15 cellular contexts compared by ENCODE assay signal in the genomic region with DNA sequence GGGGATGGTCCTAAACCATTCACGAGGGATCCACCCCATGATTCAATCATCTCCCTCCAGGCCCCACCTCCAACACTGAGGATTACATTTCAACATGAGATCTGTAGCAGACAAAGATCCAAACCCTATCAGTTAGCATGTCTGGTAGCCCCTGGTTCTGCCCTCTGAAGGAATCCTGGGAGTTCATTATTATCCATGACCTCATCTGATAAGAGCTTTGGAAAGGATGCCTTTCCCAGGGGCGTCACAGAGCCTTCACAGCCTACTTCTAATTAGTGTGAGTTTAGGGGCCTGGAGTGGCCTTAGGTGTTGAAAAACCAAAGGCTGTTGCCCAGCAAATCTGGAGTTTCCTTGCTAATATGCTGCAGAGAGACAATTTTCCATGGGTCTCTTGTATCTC. TPM values are rescaled to one million over a fixed set of nuclear protein-coding genes. Genes with fewer than 3 reads are reported as not detected.
A peak's percentile ranks its signal among the peaks of the same experiment; 100 is the strongest.
DNase-seq lines count a peak whose midpoint lies in the region; ATAC-seq, FAIRE-seq and TF ChIP-seq lines count a peak whose summit lies in the region.
"Had no signal": no experiment of that assay in that cellular context is flagged by ENCODE, and none has a peak within 500 bp of the region (broad histone marks: within the 10 kb centered on the region; RNA-seq: fewer than 3 reads in every experiment).

No MANE protein-coding gene starts in this region.

- H3K27ac ChIP-seq in K562 (ENCODE audit: extremely low read depth, low read depth, low read length) (no peak overlapping the region), mesodermal cell (ENCODE audit: low read depth, low read length, severe bottlenecking) (peak overlapping the region; percentile 71), sigmoid colon (no peak overlapping the region)

- H3K9me3 ChIP-seq in K562 (replicated peaks; ENCODE audit: control insufficient read depth, insufficient read depth, low read depth, low read length) (no peaks in the 10 kb centered on the region), mesodermal cell (ENCODE audit: control insufficient read depth, low read length) (no peaks in the 10 kb centered on the region), sigmoid colon (no peaks in the 10 kb centered on the region)

- TF ChIP-seq EP300 in K562 (IDR thresholded peaks at IDR 0.05; ENCODE audit: low read length) (no peak), sigmoid colon (IDR thresholded peaks at IDR 0.05) (no peak)

- WGBS in K562 (ENCODE audit: insufficient coverage, low coverage, missing lambda C conversion rate) = 12% methylated on average over 2 of the region's 2 CpGs
- 71 to 83% methylated on average over 1 to 2 of the region's 2 CpGs for WGBS in mesodermal cell (ENCODE audit: insufficient coverage in 2 of 2), 2 experiments
- WGBS in sigmoid colon, 2 donors = 71 to 73% methylated on average over 2 of the region's 2 CpGs

- H3K9me1 ChIP-seq in K562 (ENCODE audit: control insufficient read depth, insufficient read depth, low read length) = no peaks in the 10 kb centered on the region

- H3K4me1 ChIP-seq in K562 (replicated peaks in 1 of 2; ENCODE audit: control insufficient read depth in 2 of 2, insufficient read depth in 2 of 2, low read length in 2 of 2) = peaks cover 0 to 10% of the 10 kb centered on the region in 2 experiments; a peak in 3 of 5 replicates
- H3K4me1 ChIP-seq in mesodermal cell (ENCODE audit: control insufficient read depth, insufficient read depth, low read length, poor library complexity, severe bottlenecking) = peaks cover 5% of the 10 kb centered on the region
- H3K4me1 ChIP-seq in sigmoid colon = no peaks in the 10 kb centered on the region

- TF ChIP-seq CTCF in K562 (IDR thresholded peaks at IDR 0.05 in 2 of 3, conservative IDR thresholded peaks at IDR 0.05 in 1 of 3; ENCODE audit: insufficient read depth in 2 of 3, low read depth in 1 of 3, low read length in 3 of 3) (no peak), sigmoid colon (IDR thresholded peaks at IDR 0.05) (no peak)

- in situ Hi-C loops in K562 (cut with MboI) = no loop called here

- no peaks in the 10 kb centered on the region; the same call in 1 of the 2 replicates for H4K20me1 ChIP-seq in K562 (replicated peaks; ENCODE audit: control insufficient read depth, insufficient read depth, low read length)

- H3K4me3 ChIP-seq in K562 (no peak overlapping the region), mesodermal cell (ENCODE audit: extremely low read depth, insufficient read depth, low read length, poor library complexity, severe bottlenecking) (no peak overlapping the region), sigmoid colon (no peak overlapping the region)

- no TSS peak for BruUV-seq in K562 (replicated peaks; lab: Mats Ljungman, UMichigan)

- intact Hi-C loops in K562 (cut with micrococcal nuclease) = no loop called here
- intact Hi-C loops in sigmoid colon (cut with DNase I) = no loop called here

- no peak for TF ChIP-seq RAD21 in K562 (CRISPR knock-in tag; conservative IDR thresholded peaks at IDR 0.05 in 1 of 2, IDR thresholded peaks at IDR 0.05 in 1 of 2)

- H3K27me3 ChIP-seq in K562 (ENCODE audit: control insufficient read depth in 2 of 2, insufficient read depth in 2 of 2, low read length in 2 of 2) (no peaks in the 10 kb centered on the region), sigmoid colon (peaks cover 0 to 4% (median 0%) of the 10 kb centered on the region in 3 donors)

- DNase-seq in Daoy (ENCODE audit: low read depth) = peak; percentile 8
- DNase-seq in K562 (ENCODE audit: extremely low read depth in 1 of 4, low spot score in 3 of 4) = no peak
- no peak for DNase-seq in amniotic stem cell (lab: John Stamatoyannopoulos, UW)
- no peak for DNase-seq in sigmoid colon
- no peak for DNase-seq in GM19238 (ENCODE audit: insufficient read length, low spot score)
- DNase-seq: ACHN; C1 segment of cervical spinal cord; CD4-positive, alpha-beta T cell; DMS79; GF-D8 had no signal

- POLR2A ChIA-PET in K562 (lab: Yijun Ruan, JAX) = interaction anchor here (2.0 kb wide), 1 partner anchor 8 kb away, joined by 9 read pairs; the partner anchor contains the start of gene EIF3M

- no peaks in the 10 kb centered on the region for H3K36me3 ChIP-seq in K562 (ENCODE audit: control insufficient read depth, insufficient read depth, low read length)
- no peaks in the 10 kb centered on the region for H3K36me3 ChIP-seq in mesodermal cell (ENCODE audit: control insufficient read depth, insufficient read depth, low read length)
- H3K36me3 ChIP-seq in sigmoid colon = no peaks in the 10 kb centered on the region

- peak; percentile 15; the same call in 2 of the 3 replicates for ATAC-seq in K562
- ATAC-seq in GM19395 (IDR thresholded peaks at IDR 0.05; ENCODE audit: unreplicated experiment) = no peak
- ATAC-seq: HCT116 had no signal

- H3K79me2 ChIP-seq in K562 (ENCODE audit: control insufficient read depth, insufficient read depth, low read length) = no peaks in the 10 kb centered on the region

- H3K4me2 ChIP-seq in K562 (ENCODE audit: insufficient read depth, low read length) = no peak overlapping the region

- TF ChIP-seq POLR2A in K562 (conservative IDR thresholded peaks at IDR 0.05) = no peak
- no peak for TF ChIP-seq POLR2A in sigmoid colon (IDR thresholded peaks at IDR 0.05)

- no peak overlapping the region for H3K9ac ChIP-seq in K562 (ENCODE audit: insufficient read depth in 1 of 2, low read depth in 2 of 2, low read length in 2 of 2)

- no peak for FAIRE-seq in K562 (lab: Jason Lieb, UNC)
- FAIRE-seq: H54, HTR-8/SVneo had no signal

- CTCF ChIA-PET in K562 (lab: Yijun Ruan, JAX; ENCODE audit: low intra/inter-chr PET ratio) = no interaction called here

- peak overlapping the region; percentile 74 for H2AFZ ChIP-seq in K562 (ENCODE audit: low read depth, low read length)

TF ChIP-seq in K562, 482 proteins besides CTCF, POLR2A, EP300 and RAD21:
- no peak for TF ChIP-seq CREB1 (IDR thresholded peaks at IDR 0.05)
- no peak for TF ChIP-seq CREB1 (CRISPR knock-in tag; IDR thresholded peaks at IDR 0.05)
- no peak for TF ChIP-seq PTRF (tag; IDR thresholded peaks at IDR 0.05)

RNA-seq across cellular contexts. Expression of gene EIF3M, which starts 8.6 kb away (rescaled TPM):
- total RNA-seq in Daoy (2014; rRNA removed; shearing (Covaris generic)) = 1,374 and 2,009 TPM in 2 replicates
- 143 and 240 TPM in 2 replicates for total RNA-seq in K562 (2011; cell fraction: chromatin; rRNA removed; ENCODE audit: low replicate concordance)
- total RNA-seq in K562 (2011; cell fraction: nucleolus; rRNA removed) = 61.9 and 64.3 TPM in 2 replicates
- total RNA-seq in K562 (2011; cell fraction: nucleoplasm; rRNA removed) = 147 and 194 TPM in 2 replicates
- total RNA-seq in K562 (2014; rRNA removed) = 685 and 767 TPM in 2 replicates
- total RNA-seq in K562 (2014; rRNA removed; fragmentation: Illumina TruSeq; extraction: Trizol) = 1,008 and 1,115 TPM in 2 replicates
- 816 and 886 TPM in 2 replicates for total RNA-seq in K562 (2015; rRNA removed; fragmentation: Illumina TruSeq; extraction: Trizol)
- 602 and 621 TPM in 2 replicates for total RNA-seq in K562 (2021)
- polyA plus RNA-seq in K562 (2011; rRNA removed) = 784 and 1,058 TPM in 2 replicates
- polyA plus RNA-seq in K562 (2011; cell fraction: cytosol; rRNA removed) = 242 and 538 TPM in 2 replicates
- 246 and 388 TPM in 2 replicates for polyA plus RNA-seq in K562 (2011; cell fraction: nucleus; rRNA removed)
- 814 and 865 TPM in 2 replicates for polyA plus RNA-seq in K562 (2012)
- polyA plus RNA-seq in K562 (2014; fragmentation: Illumina TruSeq; extraction: Trizol) = 1,041 and 1,279 TPM in 2 replicates
- polyA plus RNA-seq in K562 (2014; fragmentation: Nextera tagmentation; extraction: Ambion mirVana) = 1,000 to 10,000 TPM; 1,793 to 2,015 TPM
- 920 and 1,225 TPM in 2 replicates for polyA plus RNA-seq in K562 (2014; rRNA removed)
- polyA minus RNA-seq in K562 (2011; rRNA and poly(A)+ RNA removed) = 817 and 852 TPM in 2 replicates
- 219 and 325 TPM in 2 replicates for polyA minus RNA-seq in K562 (2011; cell fraction: cytosol; rRNA and poly(A)+ RNA removed)
- 56.5 and 107 TPM in 2 replicates for polyA minus RNA-seq in K562 (2011; cell fraction: nucleus; rRNA and poly(A)+ RNA removed)
- polyA plus RNA-seq in mesodermal cell (2013, experiment 1 of 2) = 346 TPM
- 354 TPM for polyA plus RNA-seq in mesodermal cell (2013, experiment 2 of 2)
- 100 to 1,000 TPM; 337 to 585 (median 347) TPM for total RNA-seq in sigmoid colon
- 100 to 1,000 TPM; 215 to 283 (median 266) TPM for polyA plus RNA-seq in sigmoid colon
